Comparison of ENCODE assay signal across 10 cellular contexts in genomic region chr16:74451951-74452758, GRCh38. TPM values are rescaled to one million over a fixed set of nuclear protein-coding genes. Genes with fewer than 3 reads are reported as not detected.
A peak's percentile ranks its signal among the peaks of the same experiment; 100 is the strongest.
DNase-seq lines count a peak whose midpoint lies in the region; ATAC-seq and TF ChIP-seq lines count a peak whose summit lies in the region.
"Had no signal": no experiment of that assay in that cellular context is flagged by ENCODE, and none has a peak within 500 bp of the region (broad histone marks: within the 10 kb centered on the region; RNA-seq: fewer than 3 reads in every experiment).

No MANE protein-coding gene starts in this region.

- ATAC-seq in GM18502 (IDR thresholded peaks at IDR 0.05; ENCODE audit: poor library complexity, unreplicated experiment): peak; percentile 89
- peak; percentile 82 for ATAC-seq in GM21367 (IDR thresholded peaks at IDR 0.05; ENCODE audit: unreplicated experiment)
- peak; percentile 83 for ATAC-seq in HG03139 (IDR thresholded peaks at IDR 0.05; ENCODE audit: unreplicated experiment)
- no peak for ATAC-seq in GM18520 (IDR thresholded peaks at IDR 0.05; ENCODE audit: unreplicated experiment)
- no peak for ATAC-seq in left ventricle myocardium superior

- H3K27ac Mint-ChIP-seq in glutamatergic neuron (ENCODE audit: unreplicated experiment): no peak overlapping the region

- H3K36me3 Mint-ChIP-seq in glutamatergic neuron (ENCODE audit: unreplicated experiment): no peaks in the 10 kb centered on the region

- peaks cover 2% of the 10 kb centered on the region for H3K27me3 Mint-ChIP-seq in glutamatergic neuron (ENCODE audit: unreplicated experiment)

- no peaks in the 10 kb centered on the region for H3K9me3 Mint-ChIP-seq in glutamatergic neuron (ENCODE audit: unreplicated experiment)

- H3K4me1 Mint-ChIP-seq in glutamatergic neuron (ENCODE audit: low read depth, unreplicated experiment): no peaks in the 10 kb centered on the region

- H3K4me3 Mint-ChIP-seq in glutamatergic neuron (ENCODE audit: unreplicated experiment): no peak overlapping the region

- H3K4me3 ChIP-seq in epithelial cell of proximal tubule (ENCODE audit: low read depth, low read length): no peak overlapping the region

- intact Hi-C loops in left ventricle myocardium superior (cut with micrococcal nuclease): no loop called here

- DNase-seq in epithelial cell of proximal tubule (ENCODE audit: low read depth) (peak; percentile 43), AML-193 (lab: John Stamatoyannopoulos, UW) (no peak), left ventricle myocardium superior (no peak), glutamatergic neuron (no peak)
- DNase-seq: DND-41; stimulated activated naive CD4-positive, alpha-beta T cell had no signal

- TF ChIP-seq CTCF in epithelial cell of proximal tubule (conservative IDR thresholded peaks at IDR 0.05; ENCODE audit: low read depth, low read length) (no peak), glutamatergic neuron (IDR thresholded peaks at IDR 0.05; ENCODE audit: partially characterized antibody, unreplicated experiment) (no peak)

RNA-seq across cellular contexts. Expression of gene CLEC18B, which starts 30.9 kb away (rescaled TPM):
- total RNA-seq in epithelial cell of proximal tubule (0.43 and 18.7 TPM in 2 replicates), left ventricle myocardium superior (not detected), glutamatergic neuron (ENCODE audit: unreplicated experiment) (1.6 TPM)

Comparison
In these comparisons a context has a peak if more than half of its experiments do, and no peak if none do; other contexts are left out.
1. ATAC-seq: peak in GM18502 (single experiment), GM21367 (single experiment) and HG03139 (single experiment); none in GM18520 (single experiment) and left ventricle myocardium superior (single experiment).